In the genomic region with DNA sequence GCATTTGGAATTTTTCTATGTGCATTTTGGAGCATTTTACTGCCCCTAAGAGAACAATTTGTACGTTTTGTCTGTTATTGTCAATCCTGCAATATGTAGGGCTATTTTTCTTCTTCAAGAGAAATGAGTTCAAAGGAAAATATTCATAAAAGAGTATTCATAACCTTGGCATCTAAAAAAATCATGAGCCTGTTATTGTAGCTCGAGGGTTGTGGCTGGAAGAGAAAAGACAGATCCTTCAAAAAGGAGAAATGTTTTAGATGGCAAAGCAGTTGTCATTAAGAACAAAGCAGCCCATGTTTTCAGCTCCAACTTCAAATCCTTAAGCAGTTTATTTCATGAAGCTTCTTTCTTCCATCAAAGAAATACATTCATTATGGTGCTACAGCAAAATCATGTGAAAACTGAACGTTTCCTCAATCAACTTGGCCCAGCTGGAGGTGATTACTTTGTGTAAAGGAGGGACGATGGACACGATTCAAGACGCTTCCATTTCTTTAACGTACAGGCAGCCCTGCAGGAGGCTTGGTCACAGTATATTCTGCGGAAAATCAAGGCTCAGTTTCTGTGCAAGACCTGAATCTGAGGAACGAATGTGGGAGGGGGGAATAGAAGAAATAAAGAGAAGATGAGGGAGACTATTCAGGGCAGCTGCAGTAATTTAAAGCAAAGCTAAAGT, we compare ENCODE assay signal across 9 cellular contexts. TPM values are rescaled to one million over a fixed set of nuclear protein-coding genes. Genes with fewer than 3 reads are reported as not detected.
DNase-seq lines count a peak whose midpoint lies in the region; ATAC-seq and TF ChIP-seq lines count a peak whose summit lies in the region.
"Had no signal": no experiment of that assay in that cellular context is flagged by ENCODE, and none has a peak within 500 bp of the region (broad histone marks: within the 10 kb centered on the region; RNA-seq: fewer than 3 reads in every experiment).

No MANE protein-coding gene starts in this region.

- no peak for TF ChIP-seq CTCF in DOHH2 (IDR thresholded peaks at IDR 0.05; ENCODE audit: low read depth, low read length, poor library complexity, severe bottlenecking)
- TF ChIP-seq CTCF in fibroblast of lung (conservative IDR thresholded peaks at IDR 0.05 in 1 of 2, IDR thresholded peaks at IDR 0.05 in 1 of 2; ENCODE audit: low read depth in 1 of 2, low read length in 2 of 2): no peak
- no peak for TF ChIP-seq CTCF in foreskin keratinocyte (conservative IDR thresholded peaks at IDR 0.05)
- no peak for TF ChIP-seq CTCF in left ventricle myocardium inferior (IDR thresholded peaks at IDR 0.05; ENCODE audit: borderline replicate concordance)

- H3K79me2 ChIP-seq in DOHH2 (ENCODE audit: control insufficient read depth, low read length) (no peaks in the 10 kb centered on the region), fibroblast of lung (ENCODE audit: control insufficient read depth, insufficient read depth, low read length) (no peaks in the 10 kb centered on the region)

- H3K9ac ChIP-seq in fibroblast of lung (ENCODE audit: insufficient read depth, low read length): no peak overlapping the region

- H3K9me3 ChIP-seq in DOHH2 (ENCODE audit: control insufficient read depth, insufficient read depth, low read length) (no peaks in the 10 kb centered on the region), fibroblast of lung (ENCODE audit: control insufficient read depth, insufficient read depth, low read depth, low read length) (no peaks in the 10 kb centered on the region), left ventricle myocardium inferior (replicated peaks) (no peaks in the 10 kb centered on the region)

- 0 out of 2 replicates have a peak, but pooled peaks cover 5% of the 10 kb centered on the region for H3F3A ChIP-seq in DOHH2 (ENCODE audit: control insufficient read depth, insufficient read depth)

- DNase-seq in fibroblast of lung (ENCODE audit: low read depth in 2 of 2) (no peak), foreskin keratinocyte (no peak), left ventricle myocardium inferior (no peak), H7 (no peak), SW480 (ENCODE audit: low spot score) (no peak)
- DNase-seq: NCI-H524 had no signal

- H4K20me1 ChIP-seq in DOHH2 (ENCODE audit: control insufficient read depth, insufficient read depth, low read depth, low read length) (no peaks in the 10 kb centered on the region), fibroblast of lung (ENCODE audit: control insufficient read depth, extremely low read depth, insufficient read depth, low read length) (no peaks in the 10 kb centered on the region)

- H3K4me1 ChIP-seq in DOHH2 (ENCODE audit: control insufficient read depth, low read length): peaks cover 55% of the 10 kb centered on the region
- peaks cover 4% of the 10 kb centered on the region for H3K4me1 ChIP-seq in fibroblast of lung (ENCODE audit: control insufficient read depth, extremely low read depth, insufficient read depth, low read length)
- H3K4me1 ChIP-seq in foreskin keratinocyte: peaks cover 19% of the 10 kb centered on the region
- H3K4me1 ChIP-seq in left ventricle myocardium inferior: no peaks in the 10 kb centered on the region

- H3K4me2 ChIP-seq in DOHH2 (ENCODE audit: low read length): peak overlapping the region; percentile 88
- peak overlapping the region; percentile 68 for H3K4me2 ChIP-seq in fibroblast of lung (ENCODE audit: extremely low read depth, insufficient read depth, low read length)

- H2AFZ ChIP-seq in fibroblast of lung (ENCODE audit: low read length): peak overlapping the region; percentile 42

- H3K27ac ChIP-seq in DOHH2 (ENCODE audit: low read depth, low read length) (peak overlapping the region; percentile 63), fibroblast of lung (ENCODE audit: insufficient read depth, low read length) (no peak overlapping the region), foreskin keratinocyte (no peak overlapping the region), left ventricle myocardium inferior (replicated peaks) (no peak overlapping the region)

- H3K9me2 ChIP-seq in DOHH2 (replicated peaks; ENCODE audit: control insufficient read depth, low read length): no peaks in the 10 kb centered on the region

- intact Hi-C loops in left ventricle myocardium inferior (cut with micrococcal nuclease): no loop called here

- peak overlapping the region; percentile 63 for H3K4me3 ChIP-seq in DOHH2 (ENCODE audit: low read length)
- H3K4me3 ChIP-seq in fibroblast of lung (replicated peaks in 1 of 4; ENCODE audit: control extremely low read depth in 1 of 4, insufficient read depth in 1 of 4, low read depth in 3 of 4, low read length in 4 of 4): no peak overlapping the region
- no peak overlapping the region for H3K4me3 ChIP-seq in left ventricle myocardium inferior
- H3K4me3 ChIP-seq in H7 (ENCODE audit: insufficient read depth, low read depth, low read length): no peak overlapping the region

- H3K27me3 ChIP-seq in DOHH2 (ENCODE audit: control insufficient read depth, low read length) (no peaks in the 10 kb centered on the region), fibroblast of lung (ENCODE audit: control insufficient read depth, insufficient read depth, low read length) (no peaks in the 10 kb centered on the region), foreskin keratinocyte (no peaks in the 10 kb centered on the region), left ventricle myocardium inferior (ENCODE audit: low read depth) (no peaks in the 10 kb centered on the region), H7 (ENCODE audit: control insufficient read depth, insufficient read depth, low read length) (no peaks in the 10 kb centered on the region)

- ATAC-seq in GM21390 (IDR thresholded peaks at IDR 0.05; ENCODE audit: unreplicated experiment): peak; percentile 24
- ATAC-seq in HG03442 (IDR thresholded peaks at IDR 0.05; ENCODE audit: unreplicated experiment): peak; percentile 9
- no peak for ATAC-seq in foreskin keratinocyte

- H3K36me3 ChIP-seq in DOHH2 (ENCODE audit: control insufficient read depth, low read length) (peaks cover 11% of the 10 kb centered on the region), fibroblast of lung (ENCODE audit: control insufficient read depth, insufficient read depth, low read length) (no peaks in the 10 kb centered on the region), left ventricle myocardium inferior (no peaks in the 10 kb centered on the region), H7 (replicated peaks; ENCODE audit: control insufficient read depth, insufficient read depth, low read length) (no peaks in the 10 kb centered on the region)

RNA-seq across cellular contexts. Expression of a gene that starts 31.4 kb away (rescaled TPM):
- total RNA-seq in fibroblast of lung (3.9 and 8.4 TPM in 2 replicates), foreskin keratinocyte (5.9 and 6.6 TPM in 2 replicates), left ventricle myocardium inferior (2.0 TPM)
- polyA plus RNA-seq in fibroblast of lung (5.4 and 6.1 TPM in 2 replicates), foreskin keratinocyte (4.0 and 6.4 TPM in 2 replicates)
- polyA plus RNA-seq in fibroblast of lung (2012): 3.8 and 4.2 TPM in 2 replicates
- polyA minus RNA-seq in fibroblast of lung (ENCODE audit: low replicate concordance): 7.2 and 25.7 TPM in 2 replicates
- total RNA-seq in H7 (2014; rRNA removed; shearing (Covaris generic)): 0.90 and 1.1 TPM in 2 replicates

RNA-seq across cellular contexts. Expression of a gene that starts 51.2 kb away (rescaled TPM):
- total RNA-seq in fibroblast of lung (51.4 and 67.7 TPM in 2 replicates), foreskin keratinocyte (28.8 and 29.8 TPM in 2 replicates), left ventricle myocardium inferior (14.8 TPM)
- polyA plus RNA-seq in fibroblast of lung (31.3 and 48.0 TPM in 2 replicates), foreskin keratinocyte (5.6 and 7.1 TPM in 2 replicates)
- polyA plus RNA-seq in fibroblast of lung (2012): 18.8 and 27.4 TPM in 2 replicates
- polyA minus RNA-seq in fibroblast of lung (ENCODE audit: low replicate concordance): 10.2 and 15.4 TPM in 2 replicates
- 65.8 and 69.7 TPM in 2 replicates for total RNA-seq in H7 (2014; rRNA removed; shearing (Covaris generic))
